In genomic region chr6:11535801-11536230, GRCh38 we compare ENCODE assay signal across 9 cellular contexts. TPM values are rescaled to one million over a fixed set of nuclear protein-coding genes. Genes with fewer than 3 reads are reported as not detected.
DNase-seq lines count a peak whose midpoint lies in the region; ATAC-seq and TF ChIP-seq lines count a peak whose summit lies in the region.
"Had no signal": no experiment of that assay in that cellular context is flagged by ENCODE, and none has a peak within 500 bp of the region (broad histone marks: within the 10 kb centered on the region; RNA-seq: fewer than 3 reads in every experiment).

No MANE protein-coding gene starts in this region.

- H3K4me3 ChIP-seq in A673 (ENCODE audit: low read depth, low read length, poor library complexity, severe bottlenecking) (no peak overlapping the region), HEK293 (ENCODE audit: low read depth, low read length) (no peak overlapping the region), left ventricle myocardium inferior (no peak overlapping the region)

- H3K27me3 Mint-ChIP-seq in T-helper 2 cell treated with Interferon-gamma antibody and Interleukin-4, amounts not matched to agents 5 μg/mL and 100 μg/mL, for 36 hours (ENCODE audit: low read depth): peaks cover 67% of the 10 kb centered on the region

- H3K27me3 ChIP-seq in A673 (replicated peaks; ENCODE audit: insufficient read depth, low read depth, low read length, poor library complexity) (no peaks in the 10 kb centered on the region), left ventricle myocardium inferior (ENCODE audit: low read depth) (no peaks in the 10 kb centered on the region)

- CTCF ChIA-PET in A673 (lab: Charles Lee): no interaction called here
- CTCF ChIA-PET in HEK293 (lab: Yijun Ruan, JAX): interaction anchor here (1.4 kb wide), 1 partner anchor 40 kb away, joined by 6 read pairs; no protein-coding TSS in a partner anchor

- H3K4me3 Mint-ChIP-seq in T-helper 2 cell treated with Interferon-gamma antibody and Interleukin-4, amounts not matched to agents 5 μg/mL and 100 μg/mL, for 36 hours: peak overlapping the region; percentile 24

- BruUV-seq in A673 (replicated peaks; lab: Mats Ljungman, UMichigan): no TSS peak

- no peak overlapping the region for H3K27ac Mint-ChIP-seq in T-helper 2 cell treated with Interferon-gamma antibody and Interleukin-4, amounts not matched to agents 5 μg/mL and 100 μg/mL, for 36 hours

- no peaks in the 10 kb centered on the region for H3K9me3 Mint-ChIP-seq in T-helper 2 cell treated with Interferon-gamma antibody and Interleukin-4, amounts not matched to agents 5 μg/mL and 100 μg/mL, for 36 hours

- TF ChIP-seq CTCF in A673 (conservative IDR thresholded peaks at IDR 0.05; ENCODE audit: low read depth, low read length) (no peak), HEK293 (tag by site-specific recombination; IDR thresholded peaks at IDR 0.05) (no peak), left ventricle myocardium inferior (IDR thresholded peaks at IDR 0.05; ENCODE audit: borderline replicate concordance) (no peak)

- peaks cover 5% of the 10 kb centered on the region for H3K4me1 Mint-ChIP-seq in T-helper 2 cell treated with Interferon-gamma antibody and Interleukin-4, amounts not matched to agents 5 μg/mL and 100 μg/mL, for 36 hours (ENCODE audit: low read depth)

- H3K9me3 ChIP-seq in A673 (ENCODE audit: low read depth, low read length, poor library complexity, severe bottlenecking) (no peaks in the 10 kb centered on the region), HEK293 (ENCODE audit: control insufficient read depth, insufficient read depth, low read depth, low read length) (no peaks in the 10 kb centered on the region), left ventricle myocardium inferior (replicated peaks) (no peaks in the 10 kb centered on the region)

- peak; percentile 37 for DNase-seq in A673 (ENCODE audit: low spot score)
- DNase-seq in T-helper 2 cell treated with Interferon-gamma antibody and Interleukin-4, amounts not matched to agents 5 μg/mL and 100 μg/mL, for 36 hours (ENCODE audit: low spot score): no peak
- peak; percentile 15 for DNase-seq in foreskin melanocyte
- no peak for DNase-seq in Ammon's horn (ENCODE audit: low spot score)
- no peak for DNase-seq in NCI-H2107 (lab: John Stamatoyannopoulos, UW)
- DNase-seq in left ventricle myocardium inferior: no peak
- DNase-seq: NCI-H446 had no signal

- intact Hi-C loops in A673 (cut with micrococcal nuclease; ENCODE audit: unreplicated experiment): no loop called here
- intact Hi-C loops in left ventricle myocardium inferior (cut with micrococcal nuclease): no loop called here

- H3K36me3 ChIP-seq in A673 (ENCODE audit: insufficient read depth, low read length, poor library complexity, severe bottlenecking) (no peaks in the 10 kb centered on the region), HEK293 (ENCODE audit: control insufficient read depth in 2 of 2, insufficient read depth in 1 of 2, low read length in 2 of 2) (no peaks in the 10 kb centered on the region), left ventricle myocardium inferior (no peaks in the 10 kb centered on the region)

- H3K4me1 ChIP-seq in A673 (ENCODE audit: insufficient read depth, low read length, poor library complexity, severe bottlenecking) (peaks cover 14% of the 10 kb centered on the region), HEK293 (ENCODE audit: control insufficient read depth, insufficient read depth, low read length) (peaks cover 13% of the 10 kb centered on the region), left ventricle myocardium inferior (peaks cover 26% of the 10 kb centered on the region)

- ATAC-seq in HG02885 (IDR thresholded peaks at IDR 0.05; ENCODE audit: poor library complexity, unreplicated experiment): no peak

- H3K27ac ChIP-seq in A673 (ENCODE audit: low read depth, low read length, poor library complexity, severe bottlenecking) (no peak overlapping the region), HEK293 (ENCODE audit: extremely low read depth, low read depth, low read length) (no peak overlapping the region), left ventricle myocardium inferior (replicated peaks) (no peak overlapping the region)

- no peaks in the 10 kb centered on the region for H3K36me3 Mint-ChIP-seq in T-helper 2 cell treated with Interferon-gamma antibody and Interleukin-4, amounts not matched to agents 5 μg/mL and 100 μg/mL, for 36 hours (ENCODE audit: low read depth)

- POLR2A ChIA-PET in A673 (lab: Charles Lee; ENCODE audit: low non-redundant PET) (no interaction called here), HEK293 (lab: Yijun Ruan, JAX) (no interaction called here)

TF ChIP-seq in HEK293, 187 proteins besides CTCF, POLR2A, EP300 and RAD21:
- TF ChIP-seq ZNF311 (tag by site-specific recombination; IDR thresholded peaks at IDR 0.05; ENCODE audit: borderline replicate concordance) (no peak), ZXDB (tag by site-specific recombination; IDR thresholded peaks at IDR 0.05) (peak; percentile 53; the same call in 1 of the 2 replicates), TRIM28 (IDR thresholded peaks at IDR 0.05; ENCODE audit: borderline replicate concordance, low read length) (peak; percentile 51; the same call in 1 of the 2 replicates), REST (tag by site-specific recombination; IDR thresholded peaks at IDR 0.05) (peak; percentile 97), ATF2 (tag by site-specific recombination; IDR thresholded peaks at IDR 0.05; ENCODE audit: low read depth) (0 out of 2 replicates have a peak, but pooled peaks have one; percentile 48), ZBTB48 (tag by site-specific recombination; IDR thresholded peaks at IDR 0.05) (peak; percentile 86), ZNF623 (tag by site-specific recombination; IDR thresholded peaks at IDR 0.05) (no peak), SP7 (tag by site-specific recombination; IDR thresholded peaks at IDR 0.05) (peak; percentile 69), ZNF600 (tag by site-specific recombination; IDR thresholded peaks at IDR 0.05) (no peak), ZNF239 (tag by site-specific recombination; IDR thresholded peaks at IDR 0.05) (no peak)

RNA-seq across cellular contexts. Expression of gene TMEM170B, which starts 1.7 kb away (rescaled TPM):
- total RNA-seq in A673 (2021) (9.5 and 11.4 TPM in 2 replicates), left ventricle myocardium inferior (4.4 TPM)

Comparison
In these comparisons a context has a peak if more than half of its experiments do, and no peak if none do; other contexts are left out.
1. DNase-seq: peak in A673 (single experiment) and foreskin melanocyte (single experiment); none in T-helper 2 cell treated with Interferon-gamma antibody and Interleukin-4, amounts not matched to agents 5 μg/mL and 100 μg/mL, for 36 hours (single experiment), Ammon's horn (single experiment), NCI-H2107 (single experiment) and left ventricle myocardium inferior (single experiment).